1 cellular context compared by ENCODE assay signal in genomic region chr11:67379061-67380058, GRCh38.
TF ChIP-seq lines count a peak whose summit lies in the region.

No MANE protein-coding gene starts in this region.

TF ChIP-seq in K562, 482 proteins besides CTCF, POLR2A, EP300 and RAD21 (continued from another document and continues in another):
- TF ChIP-seq ZNF592 (IDR thresholded peaks at IDR 0.05) (peak; percentile 93), ELF4 (CRISPR knock-in tag; IDR thresholded peaks at IDR 0.05) (peak; percentile 76; the same call in 1 of the 2 replicates), THAP7 (CRISPR knock-in tag; IDR thresholded peaks at IDR 0.05) (no peak), SMAD1 (IDR thresholded peaks at IDR 0.05; ENCODE audit: low read depth, low read length, partially characterized antibody) (no peak), TAF15 (IDR thresholded peaks at IDR 0.05; ENCODE audit: low read depth, low read length) (no peak), ZBTB5 (IDR thresholded peaks at IDR 0.05) (no peak), ARID1B (IDR thresholded peaks at IDR 0.05) (peak; percentile 83), TEAD1 (CRISPR knock-in tag; IDR thresholded peaks at IDR 0.05) (peak in 1 of 2 experiments; percentile 73; a peak in 2 of 4 replicates), SMAD3 (CRISPR knock-in tag; conservative IDR thresholded peaks at IDR 0.05) (peak; percentile 68; the same call in 1 of the 2 replicates), ZNF133 (CRISPR knock-in tag; IDR thresholded peaks at IDR 0.05) (0 out of 2 replicates have a peak, but pooled peaks have one; percentile 15), TOE1 (IDR thresholded peaks at IDR 0.05; ENCODE audit: borderline replicate concordance) (peak; percentile 37; the same call in 1 of the 2 replicates), TOE1 (CRISPR knock-in tag; IDR thresholded peaks at IDR 0.05; ENCODE audit: borderline replicate concordance, low read depth) (no peak), FOSL1 (tag; conservative IDR thresholded peaks at IDR 0.05) (peak; percentile 92), U2AF1 (optimal IDR thresholded peaks at IDR 0.05; ENCODE audit: low read depth, low read length) (no peak), ZNF589 (CRISPR knock-in tag; IDR thresholded peaks at IDR 0.05; ENCODE audit: low read depth) (peak; percentile 66), ZNF551 (CRISPR knock-in tag; IDR thresholded peaks at IDR 0.05) (no peak), NFRKB (IDR thresholded peaks at IDR 0.05; ENCODE audit: low read depth) (0 out of 2 replicates have a peak, but pooled peaks have one; percentile 24), XRCC5 (IDR thresholded peaks at IDR 0.05; ENCODE audit: low read depth, low read length) (0 out of 2 replicates have a peak, but pooled peaks have one; percentile 23), NFE2 (IDR thresholded peaks at IDR 0.05; ENCODE audit: low read depth) (peak; percentile 96), ZFPM2 (CRISPR knock-in tag; IDR thresholded peaks at IDR 0.05) (no peak), SMARCC2 (IDR thresholded peaks at IDR 0.05; ENCODE audit: low read depth) (peak; percentile 52; the same call in 1 of the 2 replicates), CBFB (CRISPR knock-in tag; IDR thresholded peaks at IDR 0.05) (0 out of 2 replicates have a peak, but pooled peaks have one; percentile 43), MAZ (CRISPR knock-in tag; conservative IDR thresholded peaks at IDR 0.05 in 1 of 2, IDR thresholded peaks at IDR 0.05 in 1 of 2) (peak; percentile 63 to 66; a peak in 3 of 4 replicates), MGA (IDR thresholded peaks at IDR 0.05) (peak; percentile 54; the same call in 1 of the 2 replicates), ZSCAN32 (CRISPR knock-in tag; IDR thresholded peaks at IDR 0.05) (0 out of 2 replicates have a peak, but pooled peaks have one; percentile 34), MAFG (tag; conservative IDR thresholded peaks at IDR 0.05) (peak; percentile 93), ZNF124 (CRISPR knock-in tag; IDR thresholded peaks at IDR 0.05) (no peak), MLLT1 (IDR thresholded peaks at IDR 0.05) (no peak)
- TF ChIP-seq, protein P1, sequence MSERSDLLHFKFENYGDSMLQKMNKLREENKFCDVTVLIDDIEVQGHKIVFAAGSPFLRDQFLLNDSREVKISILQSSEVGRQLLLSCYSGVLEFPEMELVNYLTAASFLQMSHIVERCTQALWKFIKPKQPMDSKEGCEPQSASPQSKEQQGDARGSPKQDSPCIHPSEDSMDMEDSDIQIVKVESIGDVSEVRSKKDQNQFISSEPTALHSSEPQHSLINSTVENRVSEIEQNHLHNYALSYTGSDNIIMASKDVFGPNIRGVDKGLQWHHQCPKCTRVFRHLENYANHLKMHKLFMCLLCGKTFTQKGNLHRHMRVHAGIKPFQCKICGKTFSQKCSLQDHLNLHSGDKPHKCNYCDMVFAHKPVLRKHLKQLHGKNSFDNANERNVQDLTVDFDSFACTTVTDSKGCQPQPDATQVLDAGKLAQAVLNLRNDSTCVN (CRISPR knock-in tag; IDR thresholded peaks at IDR 0.05), result peak; percentile 23; the same call in 1 of the 2 replicates
- TF ChIP-seq, protein P2, sequence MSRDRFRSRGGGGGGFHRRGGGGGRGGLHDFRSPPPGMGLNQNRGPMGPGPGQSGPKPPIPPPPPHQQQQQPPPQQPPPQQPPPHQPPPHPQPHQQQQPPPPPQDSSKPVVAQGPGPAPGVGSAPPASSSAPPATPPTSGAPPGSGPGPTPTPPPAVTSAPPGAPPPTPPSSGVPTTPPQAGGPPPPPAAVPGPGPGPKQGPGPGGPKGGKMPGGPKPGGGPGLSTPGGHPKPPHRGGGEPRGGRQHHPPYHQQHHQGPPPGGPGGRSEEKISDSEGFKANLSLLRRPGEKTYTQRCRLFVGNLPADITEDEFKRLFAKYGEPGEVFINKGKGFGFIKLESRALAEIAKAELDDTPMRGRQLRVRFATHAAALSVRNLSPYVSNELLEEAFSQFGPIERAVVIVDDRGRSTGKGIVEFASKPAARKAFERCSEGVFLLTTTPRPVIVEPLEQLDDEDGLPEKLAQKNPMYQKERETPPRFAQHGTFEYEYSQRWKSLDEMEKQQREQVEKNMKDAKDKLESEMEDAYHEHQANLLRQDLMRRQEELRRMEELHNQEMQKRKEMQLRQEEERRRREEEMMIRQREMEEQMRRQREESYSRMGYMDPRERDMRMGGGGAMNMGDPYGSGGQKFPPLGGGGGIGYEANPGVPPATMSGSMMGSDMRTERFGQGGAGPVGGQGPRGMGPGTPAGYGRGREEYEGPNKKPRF (IDR thresholded peaks at IDR 0.05; ENCODE audit: low read depth, low read length), result no peak
- TF ChIP-seq, protein P3, sequence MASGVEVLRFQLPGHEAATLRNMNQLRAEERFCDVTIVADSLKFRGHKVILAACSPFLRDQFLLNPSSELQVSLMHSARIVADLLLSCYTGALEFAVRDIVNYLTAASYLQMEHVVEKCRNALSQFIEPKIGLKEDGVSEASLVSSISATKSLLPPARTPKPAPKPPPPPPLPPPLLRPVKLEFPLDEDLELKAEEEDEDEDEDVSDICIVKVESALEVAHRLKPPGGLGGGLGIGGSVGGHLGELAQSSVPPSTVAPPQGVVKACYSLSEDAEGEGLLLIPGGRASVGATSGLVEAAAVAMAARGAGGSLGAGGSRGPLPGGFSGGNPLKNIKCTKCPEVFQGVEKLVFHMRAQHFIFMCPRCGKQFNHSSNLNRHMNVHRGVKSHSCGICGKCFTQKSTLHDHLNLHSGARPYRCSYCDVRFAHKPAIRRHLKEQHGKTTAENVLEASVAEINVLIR (CRISPR knock-in tag; IDR thresholded peaks at IDR 0.05), result no peak
